In the genomic region with DNA sequence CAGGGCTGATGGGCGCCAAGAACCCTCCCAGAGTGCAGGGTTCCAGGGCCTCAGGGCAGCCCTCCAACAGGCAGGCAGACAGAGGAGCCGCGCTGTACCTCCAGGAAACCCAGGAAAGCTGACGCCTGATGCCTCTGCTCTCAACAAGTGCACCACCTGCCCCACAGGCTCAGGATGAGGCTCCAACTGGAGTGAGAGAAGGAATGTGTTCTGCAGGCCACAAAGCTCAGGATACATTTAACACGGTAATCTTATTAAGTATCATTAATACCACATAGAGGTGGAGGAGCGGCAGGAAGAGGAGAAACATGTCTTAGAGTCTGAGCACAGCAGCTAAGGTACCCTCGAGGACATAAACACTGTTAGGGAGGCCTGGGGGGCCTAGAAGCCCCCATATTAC, we compare ENCODE assay signal across 1 cellular context.
TF ChIP-seq lines count a peak whose summit lies in the region.

No MANE protein-coding gene starts in this region.

TF ChIP-seq in SK-N-SH treated with all-trans-retinoic acid at 6 μM for 48 hours, 23 proteins besides CTCF, POLR2A, EP300 and RAD21 (continued from another document):
- TF ChIP-seq, protein P1, sequence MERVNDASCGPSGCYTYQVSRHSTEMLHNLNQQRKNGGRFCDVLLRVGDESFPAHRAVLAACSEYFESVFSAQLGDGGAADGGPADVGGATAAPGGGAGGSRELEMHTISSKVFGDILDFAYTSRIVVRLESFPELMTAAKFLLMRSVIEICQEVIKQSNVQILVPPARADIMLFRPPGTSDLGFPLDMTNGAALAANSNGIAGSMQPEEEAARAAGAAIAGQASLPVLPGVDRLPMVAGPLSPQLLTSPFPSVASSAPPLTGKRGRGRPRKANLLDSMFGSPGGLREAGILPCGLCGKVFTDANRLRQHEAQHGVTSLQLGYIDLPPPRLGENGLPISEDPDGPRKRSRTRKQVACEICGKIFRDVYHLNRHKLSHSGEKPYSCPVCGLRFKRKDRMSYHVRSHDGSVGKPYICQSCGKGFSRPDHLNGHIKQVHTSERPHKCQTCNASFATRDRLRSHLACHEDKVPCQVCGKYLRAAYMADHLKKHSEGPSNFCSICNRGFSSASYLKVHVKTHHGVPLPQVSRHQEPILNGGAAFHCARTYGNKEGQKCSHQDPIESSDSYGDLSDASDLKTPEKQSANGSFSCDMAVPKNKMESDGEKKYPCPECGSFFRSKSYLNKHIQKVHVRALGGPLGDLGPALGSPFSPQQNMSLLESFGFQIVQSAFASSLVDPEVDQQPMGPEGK (CRISPR knock-in tag; IDR thresholded peaks at IDR 0.05; ENCODE audit: borderline replicate concordance): no peak
- no peak for TF ChIP-seq RARB (CRISPR knock-in tag; IDR thresholded peaks at IDR 0.05)
- no peak for TF ChIP-seq TCF4 (CRISPR knock-in tag; IDR thresholded peaks at IDR 0.05; ENCODE audit: borderline replicate concordance)
TF ChIP-seq in SK-N-SH treated with all-trans-retinoic acid at 6 μM for 48 hours: peak in this region for 0.
